ENCODE assay signal across 9 cellular contexts in the genomic region with DNA sequence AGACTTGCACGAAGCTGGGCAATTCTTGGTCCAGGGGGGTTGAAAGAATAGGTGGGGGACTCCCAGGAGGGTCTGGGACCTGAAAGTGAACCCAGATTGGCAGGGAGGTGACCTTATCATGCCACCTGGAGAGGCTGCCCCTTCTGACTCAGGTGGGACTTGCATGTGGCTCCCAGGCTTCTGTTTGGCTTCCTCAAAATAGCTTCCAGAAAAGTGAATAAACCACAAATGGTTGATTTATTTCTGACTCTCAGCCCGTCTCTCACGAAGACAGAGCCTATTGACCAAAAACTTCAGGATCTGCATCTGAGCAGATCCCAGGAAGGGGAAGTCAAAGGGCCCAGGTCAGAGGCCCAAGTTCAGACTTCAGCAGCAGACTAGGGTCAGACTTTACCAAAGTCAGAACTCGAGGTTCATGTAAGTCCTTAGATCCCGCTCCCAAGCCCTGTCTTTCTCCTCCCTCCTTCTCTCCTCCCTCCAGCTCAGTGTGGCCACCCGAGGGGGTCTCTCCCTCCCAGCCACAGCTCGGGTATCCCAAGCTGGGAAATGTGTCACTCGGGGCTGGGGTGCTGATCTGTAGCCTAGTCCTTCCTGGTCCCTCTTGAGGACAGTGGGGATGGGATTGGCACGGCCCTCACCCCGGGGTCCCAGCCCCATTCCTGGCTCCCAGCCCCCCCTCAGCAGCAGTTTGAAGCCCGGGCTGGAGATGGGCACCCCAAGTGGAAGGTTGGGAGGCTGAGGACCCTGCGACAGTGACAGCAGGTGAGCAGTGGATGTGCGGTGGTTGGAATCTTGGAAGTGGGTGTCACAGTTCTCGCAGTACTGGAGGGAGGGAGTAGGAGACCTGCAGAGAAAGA. TPM values are rescaled to one million over a fixed set of nuclear protein-coding genes. Genes with fewer than 3 reads are reported as not detected.
A peak's percentile ranks its signal among the peaks of the same experiment; 100 is the strongest.
DNase-seq lines count a peak whose midpoint lies in the region; ATAC-seq, FAIRE-seq and TF ChIP-seq lines count a peak whose summit lies in the region.
"Had no signal": no experiment of that assay in that cellular context is flagged by ENCODE, and none has a peak within 500 bp of the region (broad histone marks: within the 10 kb centered on the region; RNA-seq: fewer than 3 reads in every experiment).

No MANE protein-coding gene starts in this region.

- no peaks in the 10 kb centered on the region for H3K9me3 ChIP-seq in CD8-positive, alpha-beta T cell (ENCODE audit: low read length)
- H3K9me3 ChIP-seq in left lung, result no peaks in the 10 kb centered on the region

- H3K4me1 ChIP-seq in CD8-positive, alpha-beta T cell (ENCODE audit: insufficient read depth, low read length), result peaks cover 66% of the 10 kb centered on the region
- H3K4me1 ChIP-seq in left lung, result peaks cover 33 to 72% of the 10 kb centered on the region in 2 donors

- H3K4me3 Mint-ChIP-seq in CD8-positive, alpha-beta T cell, result peak overlapping the region; percentile 92
- peak overlapping the region; percentile 88 for H3K4me3 Mint-ChIP-seq in activated T-helper 2 cell treated with anti-CD3 and anti-CD28 coated beads, Interferon-gamma antibody, Interleukin-2, Interleukin-4, amounts not matched to agents 10 μg/mL and 5 μg/mL and 100 μg/mL, durations not matched to agents 14 hours and 24 hours and 36 hours (ENCODE audit: low read depth)
- H3K4me3 Mint-ChIP-seq in natural killer cell, result peak overlapping the region; percentile 90

- no peak for DNase-seq in CD8-positive, alpha-beta T cell
- DNase-seq in GM19239 (ENCODE audit: insufficient read length, low spot score) (peak; percentile 40), natural killer cell (no peak), RPMI8226 (no peak), left lung (no peak), Kasumi-1 (lab: John Stamatoyannopoulos, UW) (no peak)
- DNase-seq in activated T-helper 2 cell treated with anti-CD3 and anti-CD28 coated beads, Interferon-gamma antibody, Interleukin-2, Interleukin-4, amounts not matched to agents 10 μg/mL and 5 μg/mL and 100 μg/mL, durations not matched to agents 14 hours and 24 hours and 36 hours (ENCODE audit: low spot score), result no peak
- DNase-seq: activated gamma-delta T cell treated with Interleukin-2 at 50 U/mL for 16 hours had no signal

- CTCF ChIA-PET in CD8-positive, alpha-beta T cell (lab: Charles Lee), result interaction anchor here (1.6 to 5.2 kb wide), 3 partner anchors 8 to 168 kb away, joined by 5 to 44 read pairs (median 6); partner anchors contain the start of genes APOM and BAG6

- no peak overlapping the region for H3K4me3 ChIP-seq in CD8-positive, alpha-beta T cell (ENCODE audit: low read depth, low read length)
- H3K4me3 ChIP-seq in left lung, result no peak overlapping the region

- H3K9me3 Mint-ChIP-seq in CD8-positive, alpha-beta T cell, result no peaks in the 10 kb centered on the region
- H3K9me3 Mint-ChIP-seq in activated T-helper 2 cell treated with anti-CD3 and anti-CD28 coated beads, Interferon-gamma antibody, Interleukin-2, Interleukin-4, amounts not matched to agents 10 μg/mL and 5 μg/mL and 100 μg/mL, durations not matched to agents 14 hours and 24 hours and 36 hours, result no peaks in the 10 kb centered on the region
- no peaks in the 10 kb centered on the region for H3K9me3 Mint-ChIP-seq in natural killer cell

- no peaks in the 10 kb centered on the region for H3K27me3 Mint-ChIP-seq in CD8-positive, alpha-beta T cell (ENCODE audit: low read depth)
- no peaks in the 10 kb centered on the region for H3K27me3 Mint-ChIP-seq in activated T-helper 2 cell treated with anti-CD3 and anti-CD28 coated beads, Interferon-gamma antibody, Interleukin-2, Interleukin-4, amounts not matched to agents 10 μg/mL and 5 μg/mL and 100 μg/mL, durations not matched to agents 14 hours and 24 hours and 36 hours (ENCODE audit: low read depth)
- H3K27me3 Mint-ChIP-seq in natural killer cell (ENCODE audit: low read depth in 2 of 2), result no peaks in the 10 kb centered on the region

- H3K27ac Mint-ChIP-seq in CD8-positive, alpha-beta T cell, result peak overlapping the region; percentile 93
- H3K27ac Mint-ChIP-seq in activated T-helper 2 cell treated with anti-CD3 and anti-CD28 coated beads, Interferon-gamma antibody, Interleukin-2, Interleukin-4, amounts not matched to agents 10 μg/mL and 5 μg/mL and 100 μg/mL, durations not matched to agents 14 hours and 24 hours and 36 hours, result peak overlapping the region; percentile 8
- peak overlapping the region; percentile 83 to 89 for H3K27ac Mint-ChIP-seq in natural killer cell

- H3K36me3 Mint-ChIP-seq in CD8-positive, alpha-beta T cell, result peaks cover 59% of the 10 kb centered on the region
- peaks cover 80% of the 10 kb centered on the region for H3K36me3 Mint-ChIP-seq in activated T-helper 2 cell treated with anti-CD3 and anti-CD28 coated beads, Interferon-gamma antibody, Interleukin-2, Interleukin-4, amounts not matched to agents 10 μg/mL and 5 μg/mL and 100 μg/mL, durations not matched to agents 14 hours and 24 hours and 36 hours (ENCODE audit: low read depth)
- H3K36me3 Mint-ChIP-seq in natural killer cell, result no peaks in the 10 kb centered on the region

- TF ChIP-seq CTCF in CD8-positive, alpha-beta T cell (IDR thresholded peaks at IDR 0.05), result no peak
- no peak for TF ChIP-seq CTCF in natural killer cell (IDR thresholded peaks at IDR 0.05)
- TF ChIP-seq CTCF in left lung (IDR thresholded peaks at IDR 0.05), result no peak

- no peak for FAIRE-seq in GM19239 (lab: Jason Lieb, UNC)

- no peaks in the 10 kb centered on the region for H3K27me3 ChIP-seq in CD8-positive, alpha-beta T cell (ENCODE audit: insufficient read depth, low read length)
- H3K27me3 ChIP-seq in left lung, result no peaks in the 10 kb centered on the region

- intact Hi-C loops in CD8-positive, alpha-beta T cell (cut with DNase I, micrococcal nuclease), result loop anchor here in 1 of 2 experiments (10.0 kb wide), 2 partner anchors 463 to 1597 kb away; partner anchors contain the start of genes ATF6B, POLR1H and PPP1R11
- intact Hi-C loops in activated T-helper 2 cell treated with anti-CD3 and anti-CD28 coated beads, Interferon-gamma antibody, Interleukin-2, Interleukin-4, amounts not matched to agents 10 μg/mL and 5 μg/mL and 100 μg/mL, durations not matched to agents 14 hours and 24 hours and 36 hours (cut with micrococcal nuclease), result loop anchor here (2.0 to 5.0 kb wide), 2 partner anchors 165 to 1755 kb away; partner anchors contain the start of genes CUTA and HSPA1B
- intact Hi-C loops in natural killer cell (cut with micrococcal nuclease) (loop anchor here (5.0 to 10.0 kb wide), 2 partner anchors 105 to 513 kb away; partner anchors contain the start of genes AGPAT1 and RNF5), left lung (cut with DNase I) (no loop called here)

- no peaks in the 10 kb centered on the region for H3K36me3 ChIP-seq in CD8-positive, alpha-beta T cell (ENCODE audit: insufficient read depth, low read length)
- H3K36me3 ChIP-seq in left lung, result peaks cover 0 to 33% of the 10 kb centered on the region in 2 donors

- ATAC-seq in CD8-positive, alpha-beta T cell, result no peak
- ATAC-seq in natural killer cell (no peak), left lung (no peak), GM18520 (IDR thresholded peaks at IDR 0.05; ENCODE audit: unreplicated experiment) (no peak)

- POLR2A ChIA-PET in CD8-positive, alpha-beta T cell (lab: Charles Lee), result interaction anchor here (0.7 to 7.9 kb wide), 2 partner anchors 9 to 78 kb away, joined by 3 to 130 read pairs; partner anchors contain the start of genes APOM, BAG6 and MSH5

- H3K27ac ChIP-seq in CD8-positive, alpha-beta T cell (ENCODE audit: low read depth, low read length), result no peak overlapping the region
- no peak overlapping the region for H3K27ac ChIP-seq in left lung

- H3K4me1 Mint-ChIP-seq in CD8-positive, alpha-beta T cell (ENCODE audit: low read depth), result peaks cover 75% of the 10 kb centered on the region
- H3K4me1 Mint-ChIP-seq in activated T-helper 2 cell treated with anti-CD3 and anti-CD28 coated beads, Interferon-gamma antibody, Interleukin-2, Interleukin-4, amounts not matched to agents 10 μg/mL and 5 μg/mL and 100 μg/mL, durations not matched to agents 14 hours and 24 hours and 36 hours (ENCODE audit: low read depth), result peaks cover 62% of the 10 kb centered on the region
- H3K4me1 Mint-ChIP-seq in natural killer cell, result peaks cover 62 to 78% of the 10 kb centered on the region in 2 donors

RNA-seq across cellular contexts. Expression of gene C6orf47, which starts 1.5 kb away (rescaled TPM):
- 10 to 100 TPM; 13.3 to 13.4 TPM for total RNA-seq in CD8-positive, alpha-beta T cell
- total RNA-seq in activated T-helper 2 cell treated with anti-CD3 and anti-CD28 coated beads, Interferon-gamma antibody, Interleukin-2, Interleukin-4, amounts not matched to agents 10 μg/mL and 5 μg/mL and 100 μg/mL, durations not matched to agents 14 hours and 24 hours and 36 hours, result 18.1 and 19.3 TPM in 2 replicates
- total RNA-seq in natural killer cell, result 10 to 100 TPM; 25.9 to 29.9 (median 27.4) TPM
- total RNA-seq in left lung, result 10 to 100 TPM; 21.9 to 23.8 TPM

RNA-seq across cellular contexts. Expression of gene GPANK1, which starts 2.7 kb away (rescaled TPM):
- 10 to 100 TPM in 1 of 2 experiments, 1 to 10 TPM in 1; 9.8 to 10.8 TPM for total RNA-seq in CD8-positive, alpha-beta T cell
- total RNA-seq in activated T-helper 2 cell treated with anti-CD3 and anti-CD28 coated beads, Interferon-gamma antibody, Interleukin-2, Interleukin-4, amounts not matched to agents 10 μg/mL and 5 μg/mL and 100 μg/mL, durations not matched to agents 14 hours and 24 hours and 36 hours, result 31.5 and 34.7 TPM in 2 replicates
- total RNA-seq in natural killer cell (10 to 100 TPM; 16.0 to 20.3 (median 18.2) TPM), left lung (10 to 100 TPM; 10.3 to 13.2 TPM)

RNA-seq across cellular contexts. Expression of gene CSNK2B, which starts 3.8 kb away (rescaled TPM):
- 10 to 100 TPM; 80.9 to 86.1 TPM for total RNA-seq in CD8-positive, alpha-beta T cell
- total RNA-seq in activated T-helper 2 cell treated with anti-CD3 and anti-CD28 coated beads, Interferon-gamma antibody, Interleukin-2, Interleukin-4, amounts not matched to agents 10 μg/mL and 5 μg/mL and 100 μg/mL, durations not matched to agents 14 hours and 24 hours and 36 hours, result 266 and 279 TPM in 2 replicates
- 100 to 1,000 TPM; 140 to 157 (median 141) TPM for total RNA-seq in natural killer cell
- total RNA-seq in left lung, result 100 to 1,000 TPM in 1 of 2 donors, 10 to 100 TPM in 1; 96.6 to 128 TPM

RNA-seq across cellular contexts. Expression of gene APOM, which starts 6.4 kb away (rescaled TPM):
- 1 to 10 TPM; 5.7 to 7.7 TPM for total RNA-seq in CD8-positive, alpha-beta T cell
- 2.3 and 2.4 TPM in 2 replicates for total RNA-seq in activated T-helper 2 cell treated with anti-CD3 and anti-CD28 coated beads, Interferon-gamma antibody, Interleukin-2, Interleukin-4, amounts not matched to agents 10 μg/mL and 5 μg/mL and 100 μg/mL, durations not matched to agents 14 hours and 24 hours and 36 hours
- total RNA-seq in natural killer cell (1 to 10 TPM; 2.6 to 2.8 (median 2.7) TPM), left lung (1 to 10 TPM; 1.0 to 1.5 TPM)

RNA-seq across cellular contexts. Expression of gene LY6G5B, which starts 7.7 kb away (rescaled TPM):
- 10 to 100 TPM; 30.6 to 31.7 TPM for total RNA-seq in CD8-positive, alpha-beta T cell
- 31.0 and 32.1 TPM in 2 replicates for total RNA-seq in activated T-helper 2 cell treated with anti-CD3 and anti-CD28 coated beads, Interferon-gamma antibody, Interleukin-2, Interleukin-4, amounts not matched to agents 10 μg/mL and 5 μg/mL and 100 μg/mL, durations not matched to agents 14 hours and 24 hours and 36 hours
- total RNA-seq in natural killer cell (10 to 100 TPM; 39.9 to 50.0 (median 46.0) TPM), left lung (10 to 100 TPM in 1 of 2 donors, 1 to 10 TPM in 1; 6.9 to 13.6 TPM)

Comparison
In these comparisons a context has a peak if more than half of its experiments do, and no peak if none do; other contexts are left out.
1. H3K27ac Mint-ChIP-seq: peak in every context shown above with its lines; median percentile 93 in CD8-positive, alpha-beta T cell; 86 in natural killer cell; 8 in activated T-helper 2 cell treated with anti-CD3 and anti-CD28 coated beads, Interferon-gamma antibody, Interleukin-2, Interleukin-4, amounts not matched to agents 10 μg/mL and 5 μg/mL and 100 μg/mL, durations not matched to agents 14 hours and 24 hours and 36 hours.
2. intact Hi-C loops: an anchor here in activated T-helper 2 cell treated with anti-CD3 and anti-CD28 coated beads, Interferon-gamma antibody, Interleukin-2, Interleukin-4, amounts not matched to agents 10 μg/mL and 5 μg/mL and 100 μg/mL, durations not matched to agents 14 hours and 24 hours and 36 hours (2.0 to 5.0 kb wide) and natural killer cell (5.0 to 10.0 kb wide); none called in left lung.